In the genomic region with DNA sequence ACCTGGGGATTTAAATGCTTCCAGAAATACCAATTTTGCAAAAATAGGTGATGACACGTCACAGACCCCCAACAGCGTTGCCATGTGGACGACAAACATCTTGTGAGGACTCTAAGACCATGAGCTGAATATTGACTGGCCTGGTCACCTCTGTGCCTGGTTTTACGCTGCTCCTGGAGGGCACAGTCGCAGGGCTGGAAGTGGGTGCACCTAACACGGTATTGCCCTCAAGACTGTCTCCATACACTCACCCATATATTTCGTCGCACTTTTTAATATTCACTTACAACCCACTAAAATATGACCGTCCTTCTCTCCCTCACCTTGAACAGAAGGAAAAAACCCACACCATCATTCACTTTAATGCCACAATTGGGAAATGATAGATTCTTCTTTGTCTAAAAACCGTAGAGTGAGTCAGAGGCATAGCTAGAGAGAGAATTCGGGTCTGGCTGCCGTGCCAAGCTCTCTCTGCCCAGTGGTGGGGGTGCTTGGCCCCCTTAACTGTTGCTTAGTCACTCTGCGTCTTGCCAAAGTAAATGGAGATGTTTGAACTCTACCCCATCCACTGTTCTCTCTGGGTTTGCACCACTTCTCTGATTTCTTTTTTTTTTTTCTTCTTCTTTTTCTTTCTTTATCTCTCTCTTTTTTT, we compare ENCODE assay signal across 12 cellular contexts. TPM values are rescaled to one million over a fixed set of nuclear protein-coding genes. Genes with fewer than 3 reads are reported as not detected.
DNase-seq lines count a peak whose midpoint lies in the region; ATAC-seq and TF ChIP-seq lines count a peak whose summit lies in the region.
"Had no signal": no experiment of that assay in that cellular context is flagged by ENCODE, and none has a peak within 500 bp of the region (broad histone marks: within the 10 kb centered on the region; RNA-seq: fewer than 3 reads in every experiment).

No MANE protein-coding gene starts in this region.

- POLR2A ChIA-PET in PC-3 (lab: Charles Lee; ENCODE audit: unreplicated experiment), result no interaction called here

- no peaks in the 10 kb centered on the region for H3K36me3 ChIP-seq in PC-3 (ENCODE audit: low read depth, low read length)

- CTCF ChIA-PET in PC-3 (lab: Charles Lee), result interaction anchor here (0.5 to 1.0 kb wide), 3 partner anchors 46 to 246 kb away, joined by 4 to 8 read pairs (median 4); no protein-coding TSS in a partner anchor

- no peaks in the 10 kb centered on the region for H4K20me1 ChIP-seq in PC-3 (ENCODE audit: low read length)

- no peaks in the 10 kb centered on the region for H3K27me3 ChIP-seq in PC-3 (ENCODE audit: low read length)

- peak overlapping the region; percentile 49; the same call in 1 of the 2 replicates for H3K4me3 ChIP-seq in PC-3 (ENCODE audit: low read length)

- H2AFZ ChIP-seq in PC-3 (ENCODE audit: low read length), result no peak overlapping the region

- no peaks in the 10 kb centered on the region for H3K9me3 ChIP-seq in PC-3 (ENCODE audit: low read length)

- ATAC-seq in PC-3, result peak; percentile 79
- no peak for ATAC-seq in GM21786 (IDR thresholded peaks at IDR 0.05; ENCODE audit: unreplicated experiment)
- ATAC-seq in GM21381 (IDR thresholded peaks at IDR 0.05; ENCODE audit: unreplicated experiment), result no peak

- intact Hi-C loops in PC-3 (cut with micrococcal nuclease), result loop anchor here (5.0 kb wide), 1 partner anchor 41 kb away; a partner anchor contains a TSS

- H3K9me2 ChIP-seq in PC-3 (replicated peaks; ENCODE audit: low read length), result no peaks in the 10 kb centered on the region

- H3K9ac ChIP-seq in PC-3 (ENCODE audit: low read length), result peak overlapping the region; percentile 91

- peaks cover 3% of the 10 kb centered on the region for H3F3A ChIP-seq in PC-3 (ENCODE audit: low read length, unreplicated experiment)

- no peaks in the 10 kb centered on the region for H3K79me2 ChIP-seq in PC-3 (ENCODE audit: low read length)

- DNase-seq in GM03348 (ENCODE audit: low spot score) (peak; percentile 62), PC-3 (peak; percentile 93), dedifferentiated amniotic fluid mesenchymal stem cell (ENCODE audit: extremely low spot score) (peak; percentile 15), smooth muscle cell of the brain vasculature (ENCODE audit: low read depth, low spot score) (peak; percentile 6), NK-92 (lab: John Stamatoyannopoulos, UW; ENCODE audit: unreplicated experiment) (no peak), SHP77 treated with DMSO at 0.1 percent for 48 hours (lab: John Stamatoyannopoulos, UW) (no peak)
- DNase-seq: activated CD4-positive, alpha-beta memory T cell treated with anti-CD3 and anti-CD28 coated beads, Interleukin-2, amount 10 ng/mL, durations not matched to agents 7 days and 5 days; small intestine had no signal

- H3K4me2 ChIP-seq in PC-3 (ENCODE audit: low read length), result peak overlapping the region; percentile 78

- H3K4me1 ChIP-seq in PC-3 (ENCODE audit: insufficient read depth, low read length), result peaks cover 49% of the 10 kb centered on the region

- peak overlapping the region; percentile 98 for H3K27ac ChIP-seq in PC-3 (ENCODE audit: low read length)

- no peak for TF ChIP-seq CTCF in PC-3 (conservative IDR thresholded peaks at IDR 0.05; ENCODE audit: low read depth, low read length)

- TSS peak; percentile 88 for BruUV-seq in PC-3 (replicated peaks; lab: Mats Ljungman, UMichigan)

RNA-seq across cellular contexts. Expression of a gene that starts 40.8 kb away (rescaled TPM):
- total RNA-seq in PC-3 (2014; rRNA removed), result not detected in 2 replicates
- total RNA-seq: endothelial cell of umbilical vein; T-helper 2 cell treated with Interferon-gamma antibody and Interleukin-4, amounts not matched to agents 100 ng/mL and 5 ng/mL, for 36 hours had no signal

RNA-seq across cellular contexts. Expression of a gene that starts 47.0 kb away (rescaled TPM):
- total RNA-seq in PC-3 (2014; rRNA removed), result 0.04 and 0.06 TPM in 2 replicates

Comparison
In these comparisons a context has a peak if more than half of its experiments do, and no peak if none do; other contexts are left out.
1. DNase-seq: peak in GM03348 (single experiment), PC-3 (single experiment), dedifferentiated amniotic fluid mesenchymal stem cell (single experiment) and smooth muscle cell of the brain vasculature (single experiment); none in NK-92 (single experiment) and SHP77 treated with DMSO at 0.1 percent for 48 hours (single experiment).